Comparison of ENCODE assay signal across 20 cellular contexts in the genomic region with DNA sequence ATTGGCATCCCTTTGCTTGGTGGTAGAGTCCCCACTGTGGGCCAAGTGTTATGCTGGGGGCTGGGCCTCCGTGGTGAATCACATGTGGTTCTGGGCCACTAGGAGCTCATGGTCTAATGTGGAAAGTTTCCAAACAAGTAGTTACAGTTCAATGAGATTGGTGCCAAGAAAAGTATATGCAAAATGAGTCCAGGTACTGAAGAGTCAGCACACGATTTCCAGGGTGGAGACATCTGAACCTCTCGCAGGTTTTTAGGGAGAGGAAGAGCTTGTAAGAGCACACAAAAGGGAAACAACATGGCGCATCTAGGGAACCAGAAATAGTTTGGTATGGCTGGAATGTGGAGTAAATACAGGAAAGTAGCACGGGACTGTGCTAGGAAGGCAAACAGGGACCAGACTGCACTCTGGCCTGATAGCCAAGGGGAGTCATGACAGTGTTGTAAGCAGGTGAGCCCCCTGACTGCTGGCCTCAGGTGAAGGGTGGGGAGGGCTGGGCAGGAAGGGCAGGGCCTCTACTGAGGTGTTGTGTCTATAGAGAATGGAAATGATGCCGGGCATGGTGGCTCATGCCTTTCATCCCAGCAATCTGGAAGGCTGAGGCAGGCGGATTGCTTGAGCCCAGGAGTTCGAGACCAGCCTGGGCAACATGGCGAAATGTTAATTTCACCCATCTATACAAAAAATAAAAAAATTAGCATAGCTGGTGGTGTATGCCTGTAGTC. TPM values are rescaled to one million over a fixed set of nuclear protein-coding genes. Genes with fewer than 3 reads are reported as not detected.
DNase-seq lines count a peak whose midpoint lies in the region; ATAC-seq lines count a peak whose summit lies in the region.
"Had no signal": no experiment of that assay in that cellular context is flagged by ENCODE, and none has a peak within 500 bp of the region (broad histone marks: within the 10 kb centered on the region; RNA-seq: fewer than 3 reads in every experiment).

No MANE protein-coding gene starts in this region.

- intact Hi-C loops in left ventricle myocardium superior (cut with micrococcal nuclease) = no loop called here

- H3K4me1 Mint-ChIP-seq in stimulated activated memory B cell treated with anti-CD40 and anti-IgM and Interleukin-4, amounts not matched to agents 10 μg/mL and 1 μg/mL and 100 μg/mL, for 72 hours = peaks cover 6% of the 10 kb centered on the region
- H3K4me1 Mint-ChIP-seq: activated T-helper 17 cell treated with anti-CD3 and anti-CD28 coated beads, Interleukin-2, amount 50 U/mL, for 72 hours had no signal

- H3K27ac Mint-ChIP-seq in stimulated activated memory B cell treated with anti-CD40 and anti-IgM and Interleukin-4, amounts not matched to agents 10 μg/mL and 1 μg/mL and 100 μg/mL, for 72 hours = peak overlapping the region; percentile 6

- ATAC-seq in left ventricle myocardium superior = peak; percentile 55
- ATAC-seq in stimulated activated memory B cell treated with anti-CD40 and anti-IgM and Interleukin-4, amounts not matched to agents 10 μg/mL and 1 μg/mL and 100 μg/mL, for 72 hours = no peak

- H3K27me3 Mint-ChIP-seq in stimulated activated memory B cell treated with anti-CD40 and anti-IgM and Interleukin-4, amounts not matched to agents 10 μg/mL and 1 μg/mL and 100 μg/mL, for 72 hours = no peaks in the 10 kb centered on the region
- H3K27me3 Mint-ChIP-seq: activated T-helper 17 cell treated with anti-CD3 and anti-CD28 coated beads, Interleukin-2, amount 50 U/mL, for 72 hours; IgD-negative memory B cell had no signal

- H3K9me3 Mint-ChIP-seq in stimulated activated memory B cell treated with anti-CD40 and anti-IgM and Interleukin-4, amounts not matched to agents 10 μg/mL and 1 μg/mL and 100 μg/mL, for 72 hours = no peaks in the 10 kb centered on the region
- H3K9me3 Mint-ChIP-seq: activated T-helper 17 cell treated with anti-CD3 and anti-CD28 coated beads, Interleukin-2, amount 50 U/mL, for 72 hours; IgD-negative memory B cell had no signal

- peaks cover 58% of the 10 kb centered on the region for H3K36me3 Mint-ChIP-seq in stimulated activated memory B cell treated with anti-CD40 and anti-IgM and Interleukin-4, amounts not matched to agents 10 μg/mL and 1 μg/mL and 100 μg/mL, for 72 hours

- DNase-seq in amniotic epithelial cell (ENCODE audit: low read depth) (peak; percentile 42), dermis blood vessel endothelial cell (peak; percentile 15), left ventricle myocardium superior (no peak), pons (ENCODE audit: low spot score) (no peak), cerebellum (ENCODE audit: low spot score) (no peak)
- DNase-seq in activated CD4-positive, alpha-beta T cell treated with anti-CD3 and anti-CD28 coated beads for 1 hour = no peak
- DNase-seq: cortex of kidney, kidney, NCI-H187 treated with DMSO at 0.1 percent for 48 hours, SIG-M5, testis had no signal

- no peak overlapping the region for H3K4me3 Mint-ChIP-seq in stimulated activated memory B cell treated with anti-CD40 and anti-IgM and Interleukin-4, amounts not matched to agents 10 μg/mL and 1 μg/mL and 100 μg/mL, for 72 hours
- H3K4me3 Mint-ChIP-seq: activated T-helper 17 cell treated with anti-CD3 and anti-CD28 coated beads, Interleukin-2, amount 50 U/mL, for 72 hours had no signal

RNA-seq across cellular contexts. Expression of gene POLR2F, which starts 12.6 kb away (rescaled TPM):
- total RNA-seq in dermis blood vessel endothelial cell = 46.6 and 48.7 TPM in 2 replicates
- 90.7 TPM for total RNA-seq in left ventricle myocardium superior
- 29.1 TPM for total RNA-seq in cerebellum

RNA-seq across cellular contexts. Expression of gene C22orf23, which starts 12.7 kb away (rescaled TPM):
- total RNA-seq in dermis blood vessel endothelial cell = 0.05 TPM in 1 of 2 replicates, not detected in the other
- total RNA-seq in left ventricle myocardium superior = 0.30 TPM
- total RNA-seq in cerebellum = 1.4 TPM
- total RNA-seq: esophagus mucosa, G401, mononuclear cell had no signal

RNA-seq across cellular contexts. Expression of gene SOX10, which starts 18.3 kb away (rescaled TPM):
- total RNA-seq in dermis blood vessel endothelial cell (not detected in 2 replicates), left ventricle myocardium superior (1.9 TPM), cerebellum (2.7 TPM)
- total RNA-seq: activated T-helper 17 cell treated with anti-CD3 and anti-CD28 coated beads, Interleukin-2, amount 50 U/mL, for 72 hours; G401; GM12878; hepatocyte; mononuclear cell; NCI-H460 had no signal

Comparison
In these comparisons a context has a peak if more than half of its experiments do, and no peak if none do; other contexts are left out.
1. DNase-seq: peak in amniotic epithelial cell (single experiment) and dermis blood vessel endothelial cell (single experiment); none in left ventricle myocardium superior (single experiment), pons (single experiment), activated CD4-positive, alpha-beta T cell treated with anti-CD3 and anti-CD28 coated beads for 1 hour (single experiment) and cerebellum (single experiment).